Comparison of ENCODE assay signal across 27 cellular contexts in genomic region chr15:28945626-28946215, GRCh38. TPM values are rescaled to one million over a fixed set of nuclear protein-coding genes. Genes with fewer than 3 reads are reported as not detected.
DNase-seq lines count a peak whose midpoint lies in the region; ATAC-seq and TF ChIP-seq lines count a peak whose summit lies in the region.
"Had no signal": no experiment of that assay in that cellular context is flagged by ENCODE, and none has a peak within 500 bp of the region (broad histone marks: within the 10 kb centered on the region; RNA-seq: fewer than 3 reads in every experiment).

No MANE protein-coding gene starts in this region.

- TF ChIP-seq POLR2A in spleen (IDR thresholded peaks at IDR 0.05), result no peak
- TF ChIP-seq POLR2A in GM18505 (IDR thresholded peaks at IDR 0.05; ENCODE audit: borderline replicate concordance, extremely low read depth, insufficient read depth, insufficient read length), result no peak

- H3K36me3 ChIP-seq in KOPT-K1 (ENCODE audit: insufficient read depth, low read length), result no peaks in the 10 kb centered on the region
- H3K36me3 ChIP-seq in spleen, result no peaks in the 10 kb centered on the region
- H3K36me3 ChIP-seq: breast epithelium, heart left ventricle had no signal

- peak overlapping the region; percentile 18 for H3K27ac ChIP-seq in KOPT-K1 (ENCODE audit: low read depth, low read length, poor library complexity, severe bottlenecking)
- H3K27ac ChIP-seq in spleen, result peak overlapping the region in 2 of 8 donors; percentile 42 to 74
- H3K27ac ChIP-seq: breast epithelium, heart left ventricle had no signal

- CTCF ChIA-PET in activated CD8-positive, alpha-beta memory T cell treated with anti-CD3 and anti-CD28 coated beads, Interleukin-2, amount 10 ng/mL, durations not matched to agents 7 days and 5 days (lab: Charles Lee), result interaction anchor here (2.9 kb wide), 1 partner anchor 29 kb away, joined by 9 read pairs; no protein-coding TSS in a partner anchor

- H3K4me1 ChIP-seq in spleen, result peaks cover 0 to 60% (median 5%) of the 10 kb centered on the region in 6 donors
- H3K4me1 ChIP-seq: breast epithelium, heart left ventricle had no signal

- no peaks in the 10 kb centered on the region for H3K9me3 ChIP-seq in KOPT-K1 (ENCODE audit: insufficient read depth, low read length, poor library complexity, severe bottlenecking)
- no peaks in the 10 kb centered on the region for H3K9me3 ChIP-seq in spleen

- no peak for TF ChIP-seq CTCF in spleen (IDR thresholded peaks at IDR 0.05 in 8 of 11, conservative IDR thresholded peaks at IDR 0.05 in 3 of 11)

- peaks cover 0 to 6% (median 0%) of the 10 kb centered on the region in 7 donors for H3K27me3 ChIP-seq in spleen (replicated peaks in 1 of 7)
- H3K27me3 ChIP-seq: breast epithelium, heart left ventricle had no signal

- no peak for ATAC-seq in activated CD8-positive, alpha-beta memory T cell treated with anti-CD3 and anti-CD28 coated beads, Interleukin-2, amount 10 ng/mL, durations not matched to agents 7 days and 5 days
- ATAC-seq in GM19395 (IDR thresholded peaks at IDR 0.05; ENCODE audit: unreplicated experiment), result no peak
- ATAC-seq in HG03457 (IDR thresholded peaks at IDR 0.05; ENCODE audit: unreplicated experiment), result no peak
- no peak for ATAC-seq in GM18505 (IDR thresholded peaks at IDR 0.05; ENCODE audit: unreplicated experiment)
- ATAC-seq: effector memory CD8-positive, alpha-beta T cell; esophagus mucosa; GM12878; GM23338; heart left ventricle; sciatic nerve had no signal

- H3K36me3 Mint-ChIP-seq in activated CD8-positive, alpha-beta memory T cell treated with anti-CD3 and anti-CD28 coated beads, Interleukin-2, amount 10 ng/mL, durations not matched to agents 7 days and 5 days, result no peaks in the 10 kb centered on the region
- H3K36me3 Mint-ChIP-seq: CD14-positive monocyte had no signal

- H3K4me3 Mint-ChIP-seq in activated CD8-positive, alpha-beta memory T cell treated with anti-CD3 and anti-CD28 coated beads, Interleukin-2, amount 10 ng/mL, durations not matched to agents 7 days and 5 days, result no peak overlapping the region
- H3K4me3 Mint-ChIP-seq: activated CD4-positive, alpha-beta T cell treated with anti-CD3 and anti-CD28 coated beads, Interleukin-2, amount 10 ng/mL, durations not matched to agents 7 days and 5 days; effector memory CD8-positive, alpha-beta T cell; GM23338 had no signal

- intact Hi-C loops in spleen (cut with DNase I; ENCODE audit: low total_unique reads), result no loop called here

- H3K4me3 ChIP-seq in spleen, result no peak overlapping the region
- H3K4me3 ChIP-seq: breast epithelium, GM12878, GM23338, heart left ventricle had no signal

- H3K27me3 Mint-ChIP-seq in activated CD8-positive, alpha-beta memory T cell treated with anti-CD3 and anti-CD28 coated beads, Interleukin-2, amount 10 ng/mL, durations not matched to agents 7 days and 5 days, result peaks cover 19% of the 10 kb centered on the region
- H3K27me3 Mint-ChIP-seq: effector memory CD8-positive, alpha-beta T cell had no signal

- H3K4me1 Mint-ChIP-seq in activated CD8-positive, alpha-beta memory T cell treated with anti-CD3 and anti-CD28 coated beads, Interleukin-2, amount 10 ng/mL, durations not matched to agents 7 days and 5 days, result peaks cover 63% of the 10 kb centered on the region

- WGBS in spleen, 5 donors, result 88 to 93% (median 90%) methylated on average over 13 of the region's 13 CpGs

- no peaks in the 10 kb centered on the region for H3K9me3 Mint-ChIP-seq in activated CD8-positive, alpha-beta memory T cell treated with anti-CD3 and anti-CD28 coated beads, Interleukin-2, amount 10 ng/mL, durations not matched to agents 7 days and 5 days (ENCODE audit: low read depth)
- H3K9me3 Mint-ChIP-seq: activated CD4-positive, alpha-beta T cell treated with anti-CD3 and anti-CD28 coated beads, Interleukin-2, amount 10 ng/mL, durations not matched to agents 7 days and 5 days; effector memory CD8-positive, alpha-beta T cell had no signal

- H3K27ac Mint-ChIP-seq in activated CD8-positive, alpha-beta memory T cell treated with anti-CD3 and anti-CD28 coated beads, Interleukin-2, amount 10 ng/mL, durations not matched to agents 7 days and 5 days, result no peak overlapping the region
- H3K27ac Mint-ChIP-seq: activated CD4-positive, alpha-beta T cell treated with anti-CD3 and anti-CD28 coated beads, Interleukin-2, amount 10 ng/mL, durations not matched to agents 7 days and 5 days; CD14-positive monocyte; GM23338 had no signal

- DNase-seq in activated CD8-positive, alpha-beta memory T cell treated with anti-CD3 and anti-CD28 coated beads, Interleukin-2, amount 50 U/mL, for 48 hours, result peak; percentile 46
- DNase-seq in activated CD8-positive, alpha-beta memory T cell treated with anti-CD3 and anti-CD28 coated beads, Interleukin-2, amount 10 ng/mL, durations not matched to agents 7 days and 5 days, result no peak
- DNase-seq in islet precursor cell (peak; percentile 33), spleen (peak; percentile 36)
- DNase-seq: 8988T; activated CD4-positive, alpha-beta T cell treated with anti-CD3 and anti-CD28 coated beads, Interleukin-2, amount 10 ng/mL, durations not matched to agents 7 days and 5 days; effector memory CD8-positive, alpha-beta T cell; EL; foreskin fibroblast; heart left ventricle; NCI-H1105; NCI-H187 treated with DMSO at 0.1 percent for 48 hours; NCI-H2171 treated with DMSO at 0.1 percent for 48 hours; NCI-H524 treated with DMSO at 0.1 percent for 48 hours; Right ventricle myocardium superior; stimulated activated CD4-positive, alpha-beta T cell treated with anti-CD3 and anti-CD28 coated beads, Interleukin-15, amount 100 ng/mL, for 24 hours; stimulated activated naive CD4-positive, alpha-beta T cell had no signal

RNA-seq across cellular contexts. Expression of gene APBA2, which starts 59.9 kb away (rescaled TPM):
- 1 to 10 TPM; 2.6 to 7.9 TPM for total RNA-seq in activated CD8-positive, alpha-beta memory T cell treated with anti-CD3 and anti-CD28 coated beads, Interleukin-2, amount 10 ng/mL, durations not matched to agents 7 days and 5 days
- 10 to 100 TPM; 15.5 to 33.8 (median 19.2) TPM for total RNA-seq in spleen
- 1 to 10 TPM; 5.8 to 6.6 (median 6.4) TPM for polyA plus RNA-seq in spleen
